ENCODE assay signal across 15 cellular contexts in genomic region chr3:31724144-31724543, GRCh38.
DNase-seq lines count a peak whose midpoint lies in the region; ATAC-seq and TF ChIP-seq lines count a peak whose summit lies in the region.
"Had no signal": no experiment of that assay in that cellular context is flagged by ENCODE, and none has a peak within 500 bp of the region (broad histone marks: within the 10 kb centered on the region; RNA-seq: fewer than 3 reads in every experiment).

No MANE protein-coding gene starts in this region.

- no peak overlapping the region for H3K4me3 Mint-ChIP-seq in activated B cell treated with CpG ODN at 0.5 μM for 24 hours
- H3K4me3 Mint-ChIP-seq in neural progenitor cell: no peak overlapping the region
- H3K4me3 Mint-ChIP-seq in CD4-positive, alpha-beta memory T cell: no peak overlapping the region
- H3K4me3 Mint-ChIP-seq in nephron progenitor cell: no peak overlapping the region
- H3K4me3 Mint-ChIP-seq in activated naive CD8-positive, alpha-beta T cell treated with anti-CD3 and anti-CD28 coated beads, Interleukin-2, amount 50 U/mL, for 24 hours: no peak overlapping the region
- H3K4me3 Mint-ChIP-seq: CD8-positive, alpha-beta T cell had no signal

- peak overlapping the region; percentile 69 for H2AFZ ChIP-seq in neural progenitor cell (replicated peaks)

- no peaks in the 10 kb centered on the region for H4K20me1 ChIP-seq in neural progenitor cell (ENCODE audit: low read depth)

- H3K4me1 Mint-ChIP-seq in activated B cell treated with CpG ODN at 0.5 μM for 24 hours (peaks cover 7% of the 10 kb centered on the region), neural progenitor cell (peaks cover 13% of the 10 kb centered on the region), nephron progenitor cell (peaks cover 27% of the 10 kb centered on the region)
- H3K4me1 Mint-ChIP-seq in CD4-positive, alpha-beta memory T cell: no peaks in the 10 kb centered on the region
- no peaks in the 10 kb centered on the region for H3K4me1 Mint-ChIP-seq in activated naive CD8-positive, alpha-beta T cell treated with anti-CD3 and anti-CD28 coated beads, Interleukin-2, amount 50 U/mL, for 24 hours

- H3K9me3 ChIP-seq in neural progenitor cell (ENCODE audit: low read depth): no peaks in the 10 kb centered on the region
- no peaks in the 10 kb centered on the region for H3K9me3 ChIP-seq in CD4-positive, alpha-beta memory T cell (ENCODE audit: control insufficient read depth in 1 of 2, low read length in 2 of 2)

- peak overlapping the region; percentile 66 for H3K4me2 ChIP-seq in neural progenitor cell

- H3K36me3 ChIP-seq in neural progenitor cell: no peaks in the 10 kb centered on the region
- H3K36me3 ChIP-seq in CD4-positive, alpha-beta memory T cell (ENCODE audit: insufficient read depth, low read length): no peaks in the 10 kb centered on the region

- H3K9ac ChIP-seq in neural progenitor cell: no peak overlapping the region

- DNase-seq in ELF-1 (ENCODE audit: low read depth, low spot score): peak; percentile 66
- DNase-seq in activated B cell treated with CpG ODN at 0.5 μM for 24 hours: no peak
- peak; percentile 20 for DNase-seq in iPS DF 19.7 (ENCODE audit: low read depth, low spot score)
- DNase-seq in neural progenitor cell (ENCODE audit: low spot score): peak; percentile 70
- no peak for DNase-seq in activated T-cell treated with anti-CD3 and anti-CD28 coated beads, Interleukin-2, amount 50 U/mL, for 1 hour
- no peak for DNase-seq in CD4-positive, alpha-beta memory T cell
- no peak for DNase-seq in nephron progenitor cell
- DNase-seq in activated naive CD8-positive, alpha-beta T cell treated with anti-CD3 and anti-CD28 coated beads, Interleukin-2, amount 50 U/mL, for 24 hours: no peak
- DNase-seq: 8988T; CD8-positive, alpha-beta T cell; NCI-H1436; NCI-H2029 treated with DMSO at 0.1 percent for 48 hours; NCI-H2171 treated with DMSO at 0.1 percent for 48 hours; NCI-H748 treated with DMSO at 0.1 percent for 48 hours had no signal

- no peaks in the 10 kb centered on the region for H3K27me3 ChIP-seq in neural progenitor cell
- H3K27me3 ChIP-seq in CD4-positive, alpha-beta memory T cell (ENCODE audit: insufficient read depth, low read length): no peaks in the 10 kb centered on the region

- H3K27ac ChIP-seq in neural progenitor cell: peak overlapping the region; percentile 28
- no peak overlapping the region for H3K27ac ChIP-seq in CD4-positive, alpha-beta memory T cell (ENCODE audit: low read depth, low read length)

- no peaks in the 10 kb centered on the region for H3K79me2 ChIP-seq in neural progenitor cell (ENCODE audit: low read depth)

- H3K9me3 Mint-ChIP-seq in activated B cell treated with CpG ODN at 0.5 μM for 24 hours: no peaks in the 10 kb centered on the region
- H3K9me3 Mint-ChIP-seq in neural progenitor cell: no peaks in the 10 kb centered on the region
- peaks cover 0 to 4% (median 0%) of the 10 kb centered on the region in 8 donors for H3K9me3 Mint-ChIP-seq in CD4-positive, alpha-beta memory T cell
- no peaks in the 10 kb centered on the region for H3K9me3 Mint-ChIP-seq in nephron progenitor cell
- no peaks in the 10 kb centered on the region for H3K9me3 Mint-ChIP-seq in activated naive CD8-positive, alpha-beta T cell treated with anti-CD3 and anti-CD28 coated beads, Interleukin-2, amount 50 U/mL, for 24 hours
- H3K9me3 Mint-ChIP-seq: CD8-positive, alpha-beta T cell had no signal

- peaks cover 16% of the 10 kb centered on the region for H3F3A ChIP-seq in neural progenitor cell (ENCODE audit: low read depth)

- peak overlapping the region; percentile 37 for H3K27ac Mint-ChIP-seq in activated B cell treated with CpG ODN at 0.5 μM for 24 hours
- peak overlapping the region; percentile 48 for H3K27ac Mint-ChIP-seq in neural progenitor cell
- H3K27ac Mint-ChIP-seq in CD4-positive, alpha-beta memory T cell: no peak overlapping the region
- H3K27ac Mint-ChIP-seq in nephron progenitor cell: no peak overlapping the region
- no peak overlapping the region for H3K27ac Mint-ChIP-seq in activated naive CD8-positive, alpha-beta T cell treated with anti-CD3 and anti-CD28 coated beads, Interleukin-2, amount 50 U/mL, for 24 hours
- H3K27ac Mint-ChIP-seq: CD8-positive, alpha-beta T cell had no signal

- peaks cover 15% of the 10 kb centered on the region for H3K4me1 ChIP-seq in neural progenitor cell
- no peaks in the 10 kb centered on the region for H3K4me1 ChIP-seq in CD4-positive, alpha-beta memory T cell (ENCODE audit: insufficient read depth, low read length)

- H3K27me3 Mint-ChIP-seq in activated B cell treated with CpG ODN at 0.5 μM for 24 hours: no peaks in the 10 kb centered on the region
- H3K27me3 Mint-ChIP-seq in neural progenitor cell (ENCODE audit: insufficient read depth, low read depth): peaks cover 2% of the 10 kb centered on the region
- H3K27me3 Mint-ChIP-seq in CD4-positive, alpha-beta memory T cell: peaks cover 9 to 18% of the 10 kb centered on the region in 2 donors
- H3K27me3 Mint-ChIP-seq in nephron progenitor cell (ENCODE audit: low read depth, poor library complexity): peaks cover 5% of the 10 kb centered on the region
- H3K27me3 Mint-ChIP-seq in activated naive CD8-positive, alpha-beta T cell treated with anti-CD3 and anti-CD28 coated beads, Interleukin-2, amount 50 U/mL, for 24 hours: no peaks in the 10 kb centered on the region

- H3K4me3 ChIP-seq in neural progenitor cell: no peak overlapping the region
- no peak overlapping the region for H3K4me3 ChIP-seq in CD4-positive, alpha-beta memory T cell (ENCODE audit: low read length in 2 of 2)

- POLR2A ChIA-PET in activated B cell treated with CpG ODN at 0.5 μM for 24 hours (lab: Charles Lee): no interaction called here
- POLR2A ChIA-PET in CD4-positive, alpha-beta memory T cell (lab: Charles Lee; ENCODE audit: partially characterized antibody): no interaction called here

- intact Hi-C loops in activated B cell treated with CpG ODN at 0.5 μM for 24 hours (cut with micrococcal nuclease): loop anchor here (1.0 kb wide), 1 partner anchor 420 kb away; no protein-coding TSS in a partner anchor
- intact Hi-C loops in CD4-positive, alpha-beta memory T cell (cut with micrococcal nuclease): no loop called here

- TF ChIP-seq CTCF in activated B cell treated with CpG ODN at 0.5 μM for 24 hours (IDR thresholded peaks at IDR 0.05) (no peak), neural progenitor cell (IDR thresholded peaks at IDR 0.05) (no peak), nephron progenitor cell (IDR thresholded peaks at IDR 0.05) (no peak)

- H3K36me3 Mint-ChIP-seq in activated B cell treated with CpG ODN at 0.5 μM for 24 hours (ENCODE audit: low read depth) (peaks cover 67% of the 10 kb centered on the region), neural progenitor cell (no peaks in the 10 kb centered on the region), nephron progenitor cell (ENCODE audit: low read depth) (no peaks in the 10 kb centered on the region)
- H3K36me3 Mint-ChIP-seq in CD4-positive, alpha-beta memory T cell: no peaks in the 10 kb centered on the region
- no peaks in the 10 kb centered on the region for H3K36me3 Mint-ChIP-seq in activated naive CD8-positive, alpha-beta T cell treated with anti-CD3 and anti-CD28 coated beads, Interleukin-2, amount 50 U/mL, for 24 hours (ENCODE audit: low read depth)
- H3K36me3 Mint-ChIP-seq: CD8-positive, alpha-beta T cell had no signal

- CTCF ChIA-PET in activated B cell treated with CpG ODN at 0.5 μM for 24 hours (lab: Charles Lee): interaction anchor here (0.7 to 2.4 kb wide), 4 partner anchors 295 to 744 kb away, joined by 3 to 18 read pairs (median 3); no protein-coding TSS in a partner anchor
- CTCF ChIA-PET in CD4-positive, alpha-beta memory T cell (lab: Charles Lee; ENCODE audit: partially characterized antibody): interaction anchor here (0.5 to 1.1 kb wide), 2 partner anchors 10 to 782 kb away, joined by 4 to 6 read pairs; no protein-coding TSS in a partner anchor

- ATAC-seq in activated B cell treated with CpG ODN at 0.5 μM for 24 hours (ENCODE audit: low read depth): no peak
- ATAC-seq in activated naive CD8-positive, alpha-beta T cell treated with anti-CD3 and anti-CD28 coated beads, Interleukin-2, amount 50 U/mL, for 24 hours: no peak
- ATAC-seq: CD8-positive, alpha-beta T cell; Panc1 had no signal

Comparison
In these comparisons a context has a peak if more than half of its experiments do, and no peak if none do; other contexts are left out.
1. DNase-seq: peak in ELF-1 (single experiment), iPS DF 19.7 (single experiment) and neural progenitor cell (single experiment); none in activated B cell treated with CpG ODN at 0.5 μM for 24 hours (single experiment), activated T-cell treated with anti-CD3 and anti-CD28 coated beads, Interleukin-2, amount 50 U/mL, for 1 hour (single experiment), CD4-positive, alpha-beta memory T cell (0 of 5), nephron progenitor cell (single experiment) and activated naive CD8-positive, alpha-beta T cell treated with anti-CD3 and anti-CD28 coated beads, Interleukin-2, amount 50 U/mL, for 24 hours (single experiment).
2. H3K27ac Mint-ChIP-seq: peak in activated B cell treated with CpG ODN at 0.5 μM for 24 hours (single experiment) and neural progenitor cell (single experiment); none in CD4-positive, alpha-beta memory T cell (0 of 7), nephron progenitor cell (single experiment) and activated naive CD8-positive, alpha-beta T cell treated with anti-CD3 and anti-CD28 coated beads, Interleukin-2, amount 50 U/mL, for 24 hours (single experiment).